20 cellular contexts compared by ENCODE assay signal in genomic region chr5:124481419-124481818, GRCh38.
DNase-seq lines count a peak whose midpoint lies in the region; FAIRE-seq and TF ChIP-seq lines count a peak whose summit lies in the region.
"Had no signal": no experiment of that assay in that cellular context is flagged by ENCODE, and none has a peak within 500 bp of the region (broad histone marks: within the 10 kb centered on the region; RNA-seq: fewer than 3 reads in every experiment).

No MANE protein-coding gene starts in this region.

- DNase-seq in NCI-H1417 (lab: John Stamatoyannopoulos, UW) (peak in 2 of 3 experiments; percentile 15 to 57), NCI-H1417 treated with DMSO at 0.1 percent for 48 hours (lab: John Stamatoyannopoulos, UW) (no peak), NCI-H146 (lab: John Stamatoyannopoulos, UW) (peak; percentile 23), breast epithelium (ENCODE audit: low spot score in 2 of 2) (no peak), AML-193 (lab: John Stamatoyannopoulos, UW) (no peak)
- no peak for DNase-seq in activated CD4-positive, alpha-beta T cell treated with anti-CD3 and anti-CD28 coated beads, Interleukin-2, amount 10 ng/mL, durations not matched to agents 7 days and 5 days
- DNase-seq: BE2C; Caco-2; CD4-positive, alpha-beta memory T cell; DMS153; DND-41; H9 had no signal

- TF ChIP-seq CTCF in OCI-LY3 (IDR thresholded peaks at IDR 0.05; ENCODE audit: low read depth, low read length) = no peak
- no peak for TF ChIP-seq CTCF in breast epithelium (IDR thresholded peaks at IDR 0.05)

- peaks cover 15% of the 10 kb centered on the region for H3K4me1 ChIP-seq in OCI-LY3 (ENCODE audit: low read length)
- no peaks in the 10 kb centered on the region for H3K4me1 ChIP-seq in breast epithelium
- H3K4me1 ChIP-seq: BE2C had no signal

- H3K36me3 ChIP-seq in OCI-LY3 (replicated peaks; ENCODE audit: low read depth, low read length) (no peaks in the 10 kb centered on the region), breast epithelium (no peaks in the 10 kb centered on the region)
- H3K36me3 ChIP-seq: BE2C; BLaER1 treated with 17β-estradiol and CSF1 and Interleukin-3, amounts not matched to agents 10 nM and 100 nM had no signal

- FAIRE-seq in islet of Langerhans (lab: Jason Lieb, UNC) = peak; percentile 98
- FAIRE-seq: A204.1, G401.6 had no signal

- peak overlapping the region; percentile 37 for H3K4me2 ChIP-seq in OCI-LY3 (ENCODE audit: low read length)
- H3K4me2 ChIP-seq: GM23338 had no signal

- H3K36me3 Mint-ChIP-seq in activated CD4-positive, alpha-beta T cell treated with anti-CD3 and anti-CD28 coated beads, Interleukin-2, amount 10 ng/mL, durations not matched to agents 7 days and 5 days (ENCODE audit: low read depth) = no peaks in the 10 kb centered on the region
- H3K36me3 Mint-ChIP-seq: CD14-positive monocyte; CD4-positive, alpha-beta memory T cell had no signal

- no peaks in the 10 kb centered on the region for H3K9me3 ChIP-seq in OCI-LY3 (ENCODE audit: insufficient read depth, low read length)
- no peaks in the 10 kb centered on the region for H3K9me3 ChIP-seq in breast epithelium
- H3K9me3 ChIP-seq: BE2C, Caco-2 had no signal

- no peak overlapping the region for H3K4me3 ChIP-seq in OCI-LY3 (ENCODE audit: low read length)
- H3K4me3 ChIP-seq in breast epithelium = no peak overlapping the region
- H3K4me3 ChIP-seq: BLaER1 treated with 17β-estradiol and CSF1 and Interleukin-3, amounts not matched to agents 10 nM and 100 nM; GM23338 had no signal

- intact Hi-C loops in breast epithelium (cut with DNase I; ENCODE audit: low total_unique reads) = no loop called here

- H3K4me1 Mint-ChIP-seq in activated CD4-positive, alpha-beta T cell treated with anti-CD3 and anti-CD28 coated beads, Interleukin-2, amount 10 ng/mL, durations not matched to agents 7 days and 5 days = no peaks in the 10 kb centered on the region
- H3K4me1 Mint-ChIP-seq: CD14-positive monocyte; CD4-positive, alpha-beta memory T cell had no signal

- H3K27ac Mint-ChIP-seq in activated CD4-positive, alpha-beta T cell treated with anti-CD3 and anti-CD28 coated beads, Interleukin-2, amount 10 ng/mL, durations not matched to agents 7 days and 5 days = no peak overlapping the region
- H3K27ac Mint-ChIP-seq: CD14-positive monocyte; CD4-positive, alpha-beta memory T cell; GM23338 had no signal

- POLR2A ChIA-PET in activated CD4-positive, alpha-beta T cell treated with anti-CD3 and anti-CD28 coated beads, Interleukin-2, amount 10 ng/mL, durations not matched to agents 7 days and 5 days (lab: Charles Lee) = no interaction called here

- CTCF ChIA-PET in activated CD4-positive, alpha-beta T cell treated with anti-CD3 and anti-CD28 coated beads, Interleukin-2, amount 10 ng/mL, durations not matched to agents 7 days and 5 days (lab: Charles Lee) = no interaction called here

- TF ChIP-seq POLR2A in breast epithelium (IDR thresholded peaks at IDR 0.05) = no peak

- no peaks in the 10 kb centered on the region for H3K27me3 Mint-ChIP-seq in activated CD4-positive, alpha-beta T cell treated with anti-CD3 and anti-CD28 coated beads, Interleukin-2, amount 10 ng/mL, durations not matched to agents 7 days and 5 days
- H3K27me3 Mint-ChIP-seq: CD4-positive, alpha-beta memory T cell had no signal

- H4K20me1 ChIP-seq in OCI-LY3 (ENCODE audit: insufficient read depth, low read length) = no peaks in the 10 kb centered on the region
- H4K20me1 ChIP-seq: BLaER1 treated with 17β-estradiol and CSF1 and Interleukin-3, amounts not matched to agents 10 nM and 100 nM had no signal

- no peak overlapping the region for H3K27ac ChIP-seq in OCI-LY3 (ENCODE audit: low read length)
- H3K27ac ChIP-seq in breast epithelium = no peak overlapping the region
- H3K27ac ChIP-seq: 22Rv1; BLaER1 treated with 17β-estradiol and CSF1 and Interleukin-3, amounts not matched to agents 10 nM and 100 nM had no signal

- H2AFZ ChIP-seq in OCI-LY3 (ENCODE audit: low read depth, low read length) = no peak overlapping the region
- H2AFZ ChIP-seq: GM23338 had no signal

- no peak overlapping the region for H3K9ac ChIP-seq in OCI-LY3 (ENCODE audit: low read length)
- H3K9ac ChIP-seq: BLaER1 treated with 17β-estradiol and CSF1 and Interleukin-3, amounts not matched to agents 10 nM and 100 nM had no signal

- H3K4me3 Mint-ChIP-seq in activated CD4-positive, alpha-beta T cell treated with anti-CD3 and anti-CD28 coated beads, Interleukin-2, amount 10 ng/mL, durations not matched to agents 7 days and 5 days = no peak overlapping the region
- H3K4me3 Mint-ChIP-seq: CD14-positive monocyte; CD4-positive, alpha-beta memory T cell; GM23338; H9 had no signal

- H3K79me2 ChIP-seq in OCI-LY3 (ENCODE audit: low read length) = no peaks in the 10 kb centered on the region

- H3K9me3 Mint-ChIP-seq in activated CD4-positive, alpha-beta T cell treated with anti-CD3 and anti-CD28 coated beads, Interleukin-2, amount 10 ng/mL, durations not matched to agents 7 days and 5 days = no peaks in the 10 kb centered on the region

- no peaks in the 10 kb centered on the region for H3K27me3 ChIP-seq in OCI-LY3 (ENCODE audit: low read depth, low read length)
- no peaks in the 10 kb centered on the region for H3K27me3 ChIP-seq in breast epithelium
- H3K27me3 ChIP-seq: BE2C; BLaER1 treated with 17β-estradiol and CSF1 and Interleukin-3, amounts not matched to agents 10 nM and 100 nM had no signal

Comparison
In these comparisons a context has a peak if more than half of its experiments do, and no peak if none do; other contexts are left out.
1. DNase-seq: peak in NCI-H1417 (2 of 3) and NCI-H146 (single experiment); none in NCI-H1417 treated with DMSO at 0.1 percent for 48 hours (single experiment), activated CD4-positive, alpha-beta T cell treated with anti-CD3 and anti-CD28 coated beads, Interleukin-2, amount 10 ng/mL, durations not matched to agents 7 days and 5 days (single experiment), breast epithelium (0 of 2) and AML-193 (0 of 2).